In the genomic region with DNA sequence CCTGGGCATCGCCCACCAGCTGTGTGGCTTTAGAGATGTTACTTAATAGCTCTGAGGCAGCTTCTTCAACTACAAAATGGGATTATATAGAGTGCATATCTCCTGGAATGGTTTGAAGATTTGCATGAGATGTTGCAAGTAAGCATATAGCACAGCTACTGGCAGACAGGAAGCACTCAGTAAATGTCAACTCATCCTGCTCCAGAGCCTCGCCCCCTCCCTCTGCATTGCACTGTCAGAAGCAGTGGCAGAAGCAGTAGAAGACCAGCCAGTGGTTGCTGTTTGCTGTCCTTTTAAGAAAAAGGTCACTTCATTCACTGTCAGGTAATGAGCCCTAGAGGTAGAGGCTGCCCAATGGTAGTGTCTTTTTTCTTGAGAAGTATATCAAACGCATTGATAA, we compare ENCODE assay signal across 17 cellular contexts.
"Had no signal": no experiment of that assay in that cellular context is flagged by ENCODE, and none has a peak within 500 bp of the region (broad histone marks: within the 10 kb centered on the region; RNA-seq: fewer than 3 reads in every experiment).

No MANE protein-coding gene starts in this region.

- H3K4me3 ChIP-seq: coronary artery, heart right ventricle, neural progenitor cell, pancreas, uterus had no signal

- H3K36me3 ChIP-seq: heart right ventricle, neural progenitor cell, pancreas, uterus had no signal

- H3K4me1 Mint-ChIP-seq: activated CD4-positive, alpha-beta T cell treated with anti-CD3 and anti-CD28 coated beads, Interleukin-2, amount 10 ng/mL, durations not matched to agents 7 days and 5 days; activated naive CD4-positive, alpha-beta T cell treated with anti-CD3 and anti-CD28 coated beads, Interleukin-2, amount 50 U/mL, for 24 hours had no signal

- ATAC-seq: heart right ventricle, left ventricle myocardium superior, pancreas had no signal

- H3K27me3 ChIP-seq: pancreas, uterus had no signal

- H3K27ac Mint-ChIP-seq: activated CD4-positive, alpha-beta T cell treated with anti-CD3 and anti-CD28 coated beads, Interleukin-2, amount 10 ng/mL, durations not matched to agents 7 days and 5 days; activated naive CD4-positive, alpha-beta T cell treated with anti-CD3 and anti-CD28 coated beads, Interleukin-2, amount 50 U/mL, for 24 hours; neural progenitor cell had no signal

- H3K9me3 Mint-ChIP-seq: activated CD4-positive, alpha-beta T cell treated with anti-CD3 and anti-CD28 coated beads, Interleukin-2, amount 10 ng/mL, durations not matched to agents 7 days and 5 days; activated naive CD4-positive, alpha-beta T cell treated with anti-CD3 and anti-CD28 coated beads, Interleukin-2, amount 50 U/mL, for 24 hours; neural progenitor cell had no signal

- H3K27me3 Mint-ChIP-seq: activated naive CD4-positive, alpha-beta T cell treated with anti-CD3 and anti-CD28 coated beads, Interleukin-2, amount 50 U/mL, for 24 hours had no signal

- H3K36me3 Mint-ChIP-seq: activated naive CD4-positive, alpha-beta T cell treated with anti-CD3 and anti-CD28 coated beads, Interleukin-2, amount 50 U/mL, for 24 hours; neural progenitor cell had no signal

- DNase-seq: activated CD4-positive, alpha-beta T cell treated with anti-CD3 and anti-CD28 coated beads, Interleukin-2, amount 10 ng/mL, durations not matched to agents 7 days and 5 days; activated CD4-positive, CD25-positive, alpha-beta regulatory T cell; activated effector memory CD4-positive, alpha-beta T cell treated with Interleukin-2 at 50 U/mL for 16 hours; activated T-cell treated with anti-CD3 and anti-CD28 coated beads, Interleukin-2, amount 50 U/mL, for 1 hour; central memory CD4-positive, alpha-beta T cell; effector CD4-positive, alpha-beta T cell; foreskin melanocyte; heart right ventricle; left ventricle myocardium superior; mesenchymal stem cell; pancreas; stimulated activated CD4-positive, alpha-beta T cell treated with anti-CD3 and anti-CD28 coated beads, Interleukin-15, amount 100 ng/mL, for 24 hours; stimulated activated CD4-positive, alpha-beta T cell treated with anti-CD3 and anti-CD28 coated beads, Interleukin-4, amount 100 ng/mL, for 4 hours; uterus had no signal

- H3K9me3 ChIP-seq: heart right ventricle, pancreas, uterus had no signal

- H3K4me3 Mint-ChIP-seq: activated CD4-positive, alpha-beta T cell treated with anti-CD3 and anti-CD28 coated beads, Interleukin-2, amount 10 ng/mL, durations not matched to agents 7 days and 5 days; activated naive CD4-positive, alpha-beta T cell treated with anti-CD3 and anti-CD28 coated beads, Interleukin-2, amount 50 U/mL, for 24 hours; neural progenitor cell had no signal

- H3K27ac ChIP-seq: coronary artery, heart right ventricle, neural progenitor cell, pancreas, uterus had no signal

- H3K4me1 ChIP-seq: heart right ventricle, pancreas, uterus had no signal
